ENCODE assay signal across 1 cellular context in genomic region chr6:116279232-116280160, GRCh38.
A peak's percentile ranks its signal among the peaks of the same experiment; 100 is the strongest.
TF ChIP-seq lines count a peak whose summit lies in the region.

TSPYL1 (minus strand) TSS chr6:116279930; CDS start chr6:116279830, 100 bp downstream.

TF ChIP-seq in SK-N-SH, 30 proteins besides CTCF, POLR2A, EP300 and RAD21 (continued from another document):
- TF ChIP-seq USF2 (IDR thresholded peaks at IDR 0.05; ENCODE audit: borderline replicate concordance, low read depth, low read length) (no peak), SIN3A (IDR thresholded peaks at IDR 0.05; ENCODE audit: borderline replicate concordance, low read depth, low read length) (peak; percentile 65; the same call in 1 of the 2 replicates), USF1 (IDR thresholded peaks at IDR 0.05; ENCODE audit: borderline replicate concordance, low read depth) (no peak), MXI1 (IDR thresholded peaks at IDR 0.05; ENCODE audit: low read depth, low read length) (peak; percentile 71), FOXJ3 (CRISPR knock-in tag; IDR thresholded peaks at IDR 0.05) (no peak), FOXM1 (IDR thresholded peaks at IDR 0.05; ENCODE audit: low read depth) (no peak), TEAD4 (IDR thresholded peaks at IDR 0.05; ENCODE audit: borderline replicate concordance, insufficient read depth) (no peak), CHD2 (IDR thresholded peaks at IDR 0.05; ENCODE audit: low read length, partially characterized antibody) (peak; percentile 99), GABPA (IDR thresholded peaks at IDR 0.05; ENCODE audit: low read depth) (no peak)
TF ChIP-seq in SK-N-SH: peak in this region for 12.
